In the genomic region with DNA sequence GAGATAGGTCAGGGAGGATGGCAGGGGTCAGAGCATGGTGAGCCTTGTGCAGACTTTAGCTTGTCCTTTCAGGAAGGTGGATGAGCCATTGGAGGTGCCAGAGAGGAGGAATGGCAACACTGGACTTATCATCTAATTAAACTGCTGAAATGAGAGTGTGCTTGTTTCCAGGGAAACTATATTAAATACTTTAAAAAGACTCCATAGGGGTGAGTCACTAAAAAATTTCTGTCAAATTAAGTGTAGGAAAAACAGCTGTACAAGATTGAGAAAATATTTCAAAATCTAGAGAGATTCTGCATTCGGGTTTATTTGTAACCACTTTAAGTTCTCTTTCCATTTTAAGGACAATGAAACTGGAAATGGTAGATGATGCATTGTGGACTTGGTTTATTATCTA, we compare ENCODE assay signal across 32 cellular contexts. TPM values are rescaled to one million over a fixed set of nuclear protein-coding genes. Genes with fewer than 3 reads are reported as not detected.
"Had no signal": no experiment of that assay in that cellular context is flagged by ENCODE, and none has a peak within 500 bp of the region (broad histone marks: within the 10 kb centered on the region; RNA-seq: fewer than 3 reads in every experiment).

No MANE protein-coding gene starts in this region.

- H3K4me3 Mint-ChIP-seq: activated CD4-positive, alpha-beta T cell treated with anti-CD3 and anti-CD28 coated beads, Interleukin-2, amount 10 ng/mL, durations not matched to agents 24 days and 14 days; activated CD8-positive, alpha-beta T cell treated with anti-CD3 and anti-CD28 coated beads for 36 hours; activated naive CD4-positive, alpha-beta T cell treated with anti-CD3 and anti-CD28 coated beads, Interleukin-2, amount 50 U/mL, for 24 hours; activated naive CD8-positive, alpha-beta T cell treated with anti-CD3 and anti-CD28 coated beads, Interleukin-2, amount 10 ng/mL, durations not matched to agents 7 days and 5 days; activated T-cell treated with anti-CD3 and anti-CD28 coated beads, Interleukin-2, amount 50 U/mL, for 72 hours had no signal

- H3K4me1 Mint-ChIP-seq: activated CD4-positive, alpha-beta T cell treated with anti-CD3 and anti-CD28 coated beads, Interleukin-2, amount 10 ng/mL, durations not matched to agents 24 days and 14 days; activated naive CD4-positive, alpha-beta T cell treated with anti-CD3 and anti-CD28 coated beads, Interleukin-2, amount 50 U/mL, for 24 hours; activated naive CD8-positive, alpha-beta T cell treated with anti-CD3 and anti-CD28 coated beads, Interleukin-2, amount 10 ng/mL, durations not matched to agents 7 days and 5 days had no signal

- H3K27ac Mint-ChIP-seq: activated CD4-positive, alpha-beta T cell treated with anti-CD3 and anti-CD28 coated beads, Interleukin-2, amount 10 ng/mL, durations not matched to agents 24 days and 14 days; activated CD8-positive, alpha-beta T cell treated with anti-CD3 and anti-CD28 coated beads for 36 hours; activated naive CD4-positive, alpha-beta T cell treated with anti-CD3 and anti-CD28 coated beads, Interleukin-2, amount 50 U/mL, for 24 hours; activated naive CD8-positive, alpha-beta T cell treated with anti-CD3 and anti-CD28 coated beads, Interleukin-2, amount 10 ng/mL, durations not matched to agents 7 days and 5 days; activated T-cell treated with anti-CD3 and anti-CD28 coated beads, Interleukin-2, amount 50 U/mL, for 72 hours; activated T-helper 2 cell treated with anti-CD3 and anti-CD28 coated beads, Interferon-gamma antibody, Interleukin-2, Interleukin-4, amounts not matched to agents 10 μg/mL and 5 μg/mL and 100 μg/mL, durations not matched to agents 14 hours and 24 hours and 36 hours had no signal

- ATAC-seq: activated CD8-positive, alpha-beta T cell treated with anti-CD3 and anti-CD28 coated beads for 36 hours; activated T-cell treated with anti-CD3 and anti-CD28 coated beads, Interleukin-2, amount 50 U/mL, for 72 hours; body of pancreas; Panc1 had no signal

- H3K4me1 ChIP-seq: adrenal gland, body of pancreas, breast epithelium had no signal

- H3K9me3 Mint-ChIP-seq: activated CD4-positive, alpha-beta T cell treated with anti-CD3 and anti-CD28 coated beads, Interleukin-2, amount 10 ng/mL, durations not matched to agents 24 days and 14 days; activated CD8-positive, alpha-beta T cell treated with anti-CD3 and anti-CD28 coated beads for 36 hours; activated naive CD4-positive, alpha-beta T cell treated with anti-CD3 and anti-CD28 coated beads, Interleukin-2, amount 50 U/mL, for 24 hours; activated naive CD8-positive, alpha-beta T cell treated with anti-CD3 and anti-CD28 coated beads, Interleukin-2, amount 10 ng/mL, durations not matched to agents 7 days and 5 days; activated T-cell treated with anti-CD3 and anti-CD28 coated beads, Interleukin-2, amount 50 U/mL, for 72 hours; activated T-helper 2 cell treated with anti-CD3 and anti-CD28 coated beads, Interferon-gamma antibody, Interleukin-2, Interleukin-4, amounts not matched to agents 10 μg/mL and 5 μg/mL and 100 μg/mL, durations not matched to agents 14 hours and 24 hours and 36 hours had no signal

- H3K36me3 ChIP-seq: adrenal gland, breast epithelium, MG63, WERI-Rb-1 had no signal

- H3K27ac ChIP-seq: adrenal gland, body of pancreas, breast epithelium, SK-N-MC, WERI-Rb-1 had no signal

- DNase-seq: activated CD4-positive, alpha-beta T cell treated with anti-CD3 and anti-CD28 coated beads, Interleukin-2, amount 10 ng/mL, durations not matched to agents 24 days and 14 days; activated CD4-positive, alpha-beta T cell treated with anti-CD3 and anti-CD28 coated beads, Interleukin-2, amount 50 U/mL, for 4 hours; activated CD8-positive, alpha-beta T cell treated with anti-CD3 and anti-CD28 coated beads for 36 hours; activated gamma-delta T cell; activated naive CD4-positive, alpha-beta T cell treated with Interleukin-2 at 50 U/mL for 16 hours; activated naive CD8-positive, alpha-beta T cell treated with anti-CD3 and anti-CD28 coated beads, Interleukin-2, amount 10 ng/mL, durations not matched to agents 7 days and 5 days; activated T-cell treated with anti-CD3 and anti-CD28 coated beads, Interleukin-2, amount 50 U/mL, for 1 hour; activated T-cell treated with anti-CD3 and anti-CD28 coated beads, Interleukin-2, amount 50 U/mL, for 72 hours; adrenal gland; body of pancreas; Karpas-422; MG63; NCI-H1048; NCI-H1105 treated with DMSO at 0.1 percent for 48 hours; NCI-H1436; NCI-H1694; NCI-H1930; NCI-H2081 treated with DMSO at 0.1 percent for 48 hours; NCI-H345; NCI-H524 treated with DMSO at 0.1 percent for 48 hours; SHP77; SW 1271; T-helper 1 cell; T-helper 2 cell; T-helper 9 cell; WERI-Rb-1 had no signal

- H3K9me3 ChIP-seq: adrenal gland, body of pancreas, breast epithelium, MG63, SJCRH30 had no signal

- H3K4me3 ChIP-seq: adrenal gland, body of pancreas, breast epithelium, MG63, SJCRH30, SK-N-MC had no signal

- H3K27me3 ChIP-seq: adrenal gland, body of pancreas, breast epithelium, SJCRH30 had no signal

- H3K36me3 Mint-ChIP-seq: activated naive CD4-positive, alpha-beta T cell treated with anti-CD3 and anti-CD28 coated beads, Interleukin-2, amount 50 U/mL, for 24 hours; activated naive CD8-positive, alpha-beta T cell treated with anti-CD3 and anti-CD28 coated beads, Interleukin-2, amount 10 ng/mL, durations not matched to agents 7 days and 5 days had no signal

RNA-seq across cellular contexts. Expression of gene FRAS1, which starts 11.4 kb away (rescaled TPM):
- total RNA-seq: activated CD4-positive, alpha-beta T cell treated with anti-CD3 and anti-CD28 coated beads, Interleukin-2, amount 10 ng/mL, durations not matched to agents 24 days and 14 days; activated T-helper 2 cell treated with anti-CD3 and anti-CD28 coated beads, Interferon-gamma antibody, Interleukin-2, Interleukin-4, amounts not matched to agents 10 μg/mL and 5 μg/mL and 100 μg/mL, durations not matched to agents 14 hours and 24 hours and 36 hours had no signal
